8 cellular contexts compared by ENCODE assay signal in genomic region chr16:30948956-30949654, GRCh38. TPM values are rescaled to one million over a fixed set of nuclear protein-coding genes. Genes with fewer than 3 reads are reported as not detected.
A peak's percentile ranks its signal among the peaks of the same experiment; 100 is the strongest.
DNase-seq lines count a peak whose midpoint lies in the region; ATAC-seq, FAIRE-seq and TF ChIP-seq lines count a peak whose summit lies in the region.

Gene ORAI3 (plus strand): TSS chr16:30949068. CDS start chr16:30949290, 222 bp downstream.

- H3K9ac ChIP-seq in NT2/D1 (ENCODE audit: insufficient read length, low read depth): peak within 1 kb of the TSS; percentile 97

- DNase-seq in AG08395 (ENCODE audit: low spot score): peak; percentile 65
- no peak for DNase-seq in NT2/D1 (ENCODE audit: low read depth, low spot score)
- peak; percentile 44 for DNase-seq in activated naive CD4-positive, alpha-beta T cell treated with Interleukin-2 at 50 U/mL for 16 hours
- DNase-seq in frontal cortex (ENCODE audit: low spot score in 2 of 2): peak; percentile 67 to 74
- DNase-seq in nephron progenitor cell: peak; percentile 71
- DNase-seq in vagina (ENCODE audit: extremely low spot score in 2 of 2): no peak

- H3K9me3 ChIP-seq in NT2/D1 (ENCODE audit: insufficient read depth, low read length) (no peaks in the 10 kb centered on the region), vagina (no peaks in the 10 kb centered on the region)

- peaks cover 25% of the 10 kb centered on the region for H3K36me3 Mint-ChIP-seq in nephron progenitor cell (ENCODE audit: low read depth)

- peak within 1 kb of the TSS; percentile 69 for H3K4me3 ChIP-seq in NT2/D1 (ENCODE audit: insufficient read length, low read depth)
- peak within 1 kb of the TSS; percentile 96 to 98 for H3K4me3 ChIP-seq in vagina

- intact Hi-C loops in vagina (cut with DNase I): no loop called here

- ATAC-seq in GM18511 (IDR thresholded peaks at IDR 0.05; ENCODE audit: unreplicated experiment) (peak; percentile 62), HG02938 (IDR thresholded peaks at IDR 0.05; ENCODE audit: unreplicated experiment) (peak; percentile 60)

- H3K27ac Mint-ChIP-seq in nephron progenitor cell: peak within 1 kb of the TSS; percentile 98

- H3K27ac ChIP-seq in vagina: peak within 1 kb of the TSS; percentile 98

- peak within 1 kb of the TSS; percentile 95 for H3K4me3 Mint-ChIP-seq in nephron progenitor cell

- no peak for FAIRE-seq in frontal cortex (lab: Jason Lieb, UNC)

- TF ChIP-seq CTCF in nephron progenitor cell (IDR thresholded peaks at IDR 0.05): no peak
- no peak for TF ChIP-seq CTCF in vagina (IDR thresholded peaks at IDR 0.05)

- peaks cover 29% of the 10 kb centered on the region for H3K36me3 ChIP-seq in NT2/D1 (ENCODE audit: insufficient read depth, insufficient read length, low read length)
- peaks cover 0 to 6% of the 10 kb centered on the region in 2 donors for H3K36me3 ChIP-seq in vagina

- H3K27me3 Mint-ChIP-seq in nephron progenitor cell (ENCODE audit: low read depth, poor library complexity): peaks cover 3% of the 10 kb centered on the region

- TF ChIP-seq POLR2A in vagina (IDR thresholded peaks at IDR 0.05): peak in 1 of 2 donors; percentile 74

- peaks cover 51% of the 10 kb centered on the region for H3K4me1 Mint-ChIP-seq in nephron progenitor cell

- H3K9me3 Mint-ChIP-seq in nephron progenitor cell: no peaks in the 10 kb centered on the region

- H3K4me1 ChIP-seq in NT2/D1 (ENCODE audit: insufficient read depth, insufficient read length) (peaks cover 17% of the 10 kb centered on the region), vagina (peaks cover 50% of the 10 kb centered on the region)

- H3K27me3 ChIP-seq in NT2/D1 (ENCODE audit: insufficient read depth, insufficient read length) (no peaks in the 10 kb centered on the region), vagina (no peaks in the 10 kb centered on the region)

RNA-seq across cellular contexts. Expression of gene ORAI3, which starts in this region (rescaled TPM):
- total RNA-seq in frontal cortex (4.1 TPM), vagina (27.0 TPM)

Comparison
In these comparisons a context has a peak if more than half of its experiments do, and no peak if none do; other contexts are left out.
1. DNase-seq: peak in AG08395 (single experiment), activated naive CD4-positive, alpha-beta T cell treated with Interleukin-2 at 50 U/mL for 16 hours (single experiment), frontal cortex (2 of 2) and nephron progenitor cell (single experiment); none in NT2/D1 (single experiment) and vagina (0 of 2).